In genomic region chr19:45420871-45421270, GRCh38 we compare ENCODE assay signal across 25 cellular contexts. TPM values are rescaled to one million over a fixed set of nuclear protein-coding genes. Genes with fewer than 3 reads are reported as not detected.
DNase-seq lines count a peak whose midpoint lies in the region; ATAC-seq and TF ChIP-seq lines count a peak whose summit lies in the region.
"Had no signal": no experiment of that assay in that cellular context is flagged by ENCODE, and none has a peak within 500 bp of the region (broad histone marks: within the 10 kb centered on the region; RNA-seq: fewer than 3 reads in every experiment).

No MANE protein-coding gene starts in this region.

- no peak overlapping the region for H3K27ac ChIP-seq in mammary epithelial cell (ENCODE audit: insufficient read depth, low read depth, low read length)
- H3K27ac ChIP-seq in breast epithelium = no peak overlapping the region
- H3K27ac ChIP-seq in RWPE2 (ENCODE audit: poor library complexity, severe bottlenecking) = peak overlapping the region; percentile 100
- H3K27ac ChIP-seq: ascending aorta, KMS-11, thyroid gland, WERI-Rb-1 had no signal

- CTCF ChIA-PET in mammary epithelial cell (lab: Charles Lee; ENCODE audit: low non-redundant PET) = no interaction called here

- H3K36me3 ChIP-seq in mammary epithelial cell (ENCODE audit: insufficient read depth, low read length) (peaks cover 18% of the 10 kb centered on the region), breast epithelium (no peaks in the 10 kb centered on the region), RWPE2 (ENCODE audit: low read depth) (peaks cover 53% of the 10 kb centered on the region)

- H3K27me3 Mint-ChIP-seq in dendritic cell treated with granulocyte-macrophage colony-stimulating factor and Interleukin-4, amounts not matched to agents 40 ng/mL and 50 ng/mL, for 4 days = no peaks in the 10 kb centered on the region
- no peaks in the 10 kb centered on the region for H3K27me3 Mint-ChIP-seq in type B pancreatic cell
- no peaks in the 10 kb centered on the region for H3K27me3 Mint-ChIP-seq in mesothelial cell of epicardium (ENCODE audit: low read depth)
- H3K27me3 Mint-ChIP-seq: CD4-positive, alpha-beta memory T cell; progenitor cell of endocrine pancreas; T-helper 17 cell had no signal

- peaks cover 76% of the 10 kb centered on the region for H3K4me1 Mint-ChIP-seq in dendritic cell treated with granulocyte-macrophage colony-stimulating factor and Interleukin-4, amounts not matched to agents 40 ng/mL and 50 ng/mL, for 4 days (ENCODE audit: low read depth)
- peaks cover 24% of the 10 kb centered on the region for H3K4me1 Mint-ChIP-seq in type B pancreatic cell (ENCODE audit: unreplicated experiment)
- H3K4me1 Mint-ChIP-seq in mesothelial cell of epicardium = peaks cover 29% of the 10 kb centered on the region

- BruUV-seq in mammary epithelial cell (replicated peaks; lab: Mats Ljungman, UMichigan) = no TSS peak

- H3K27me3 ChIP-seq in mammary epithelial cell (ENCODE audit: insufficient read depth, low read length) (no peaks in the 10 kb centered on the region), breast epithelium (no peaks in the 10 kb centered on the region), RWPE2 (ENCODE audit: insufficient read depth, poor library complexity, severe bottlenecking) (no peaks in the 10 kb centered on the region)
- H3K27me3 ChIP-seq: ascending aorta, thyroid gland had no signal

- H3K9me3 Mint-ChIP-seq in dendritic cell treated with granulocyte-macrophage colony-stimulating factor and Interleukin-4, amounts not matched to agents 40 ng/mL and 50 ng/mL, for 4 days = no peaks in the 10 kb centered on the region
- H3K9me3 Mint-ChIP-seq in type B pancreatic cell (no peaks in the 10 kb centered on the region), mesothelial cell of epicardium (no peaks in the 10 kb centered on the region)
- H3K9me3 Mint-ChIP-seq: CD4-positive, alpha-beta memory T cell had no signal

- in situ Hi-C loops in mammary epithelial cell (cut with MboI; ENCODE audit: low sequenced_read_pairs in 2 of 2) = loop anchor here in 1 of 2 donors (10.0 kb wide), 1 partner anchor 54 kb away; no protein-coding TSS in a partner anchor

- no peak overlapping the region for H2AFZ ChIP-seq in mammary epithelial cell (ENCODE audit: low read depth, low read length)

- H4K20me1 ChIP-seq in mammary epithelial cell (ENCODE audit: insufficient read depth, low read length) = no peaks in the 10 kb centered on the region

- peaks cover 58% of the 10 kb centered on the region for H3K79me2 ChIP-seq in mammary epithelial cell (ENCODE audit: insufficient read depth, low read length)

- dilution Hi-C loops in mammary epithelial cell (cut with HindIII; ENCODE audit: low sequenced_read_pairs) = no loop called here

- H3K36me3 Mint-ChIP-seq in dendritic cell treated with granulocyte-macrophage colony-stimulating factor and Interleukin-4, amounts not matched to agents 40 ng/mL and 50 ng/mL, for 4 days (ENCODE audit: low read depth) = peaks cover 68% of the 10 kb centered on the region
- H3K36me3 Mint-ChIP-seq in type B pancreatic cell (no peaks in the 10 kb centered on the region), mesothelial cell of epicardium (peaks cover 17% of the 10 kb centered on the region)

- DNase-seq in mammary epithelial cell (no peak), breast epithelium (ENCODE audit: low spot score in 2 of 2) (no peak), RWPE2 (ENCODE audit: low spot score) (no peak), type B pancreatic cell (ENCODE audit: extremely low spot score, unreplicated experiment) (no peak), mesothelial cell of epicardium (ENCODE audit: low spot score in 2 of 2, unreplicated experiment in 2 of 2) (no peak), midbrain (lab: John Stamatoyannopoulos, UW) (no peak)
- DNase-seq: activated CD8-positive, alpha-beta memory T cell treated with anti-CD3 and anti-CD28 coated beads for 24 hours; CD4-positive, alpha-beta memory T cell; effector memory CD4-positive, alpha-beta T cell; kidney glomerular epithelial cell; mesenchymal stem cell; NCI-H1930; NCI-H2227 treated with DMSO at 0.1 percent for 48 hours; NCI-H748 treated with DMSO at 0.1 percent for 48 hours; OCI-M1; SHP77 treated with DMSO at 0.1 percent for 48 hours; stimulated activated naive CD4-positive, alpha-beta T cell; T-helper 17 cell; thyroid gland; WERI-Rb-1 had no signal

- ATAC-seq in RWPE2 (ENCODE audit: low read depth) (no peak), GM18517 (IDR thresholded peaks at IDR 0.05; ENCODE audit: unreplicated experiment) (no peak)
- ATAC-seq: T-helper 17 cell had no signal

- TF ChIP-seq POLR2A in breast epithelium (IDR thresholded peaks at IDR 0.05) = no peak

- peaks cover 33% of the 10 kb centered on the region for H3K4me1 ChIP-seq in mammary epithelial cell (ENCODE audit: insufficient read depth, low read length)
- peaks cover 0 to 8% of the 10 kb centered on the region in 2 donors for H3K4me1 ChIP-seq in breast epithelium
- peaks cover 15% of the 10 kb centered on the region for H3K4me1 ChIP-seq in RWPE2 (ENCODE audit: insufficient read depth, poor library complexity, severe bottlenecking)

- H3K27ac Mint-ChIP-seq in dendritic cell treated with granulocyte-macrophage colony-stimulating factor and Interleukin-4, amounts not matched to agents 40 ng/mL and 50 ng/mL, for 4 days = peak overlapping the region; percentile 76
- no peak overlapping the region for H3K27ac Mint-ChIP-seq in type B pancreatic cell
- H3K27ac Mint-ChIP-seq in mesothelial cell of epicardium = no peak overlapping the region
- H3K27ac Mint-ChIP-seq: progenitor cell of endocrine pancreas, T-helper 17 cell had no signal

- H3K4me3 ChIP-seq in mammary epithelial cell (replicated peaks in 1 of 3; ENCODE audit: insufficient read depth in 1 of 3, low read depth in 2 of 3, low read length in 3 of 3) (no peak overlapping the region), breast epithelium (no peak overlapping the region), RWPE2 (ENCODE audit: severe bottlenecking) (no peak overlapping the region)
- H3K4me3 ChIP-seq: ascending aorta, thyroid gland had no signal

- H3K4me2 ChIP-seq in mammary epithelial cell (ENCODE audit: insufficient read depth, low read depth, low read length) = peak overlapping the region; percentile 58

- TF ChIP-seq CTCF in mammary epithelial cell (conservative IDR thresholded peaks at IDR 0.05 in 1 of 2, IDR thresholded peaks at IDR 0.05 in 1 of 2; ENCODE audit: extremely low read depth in 1 of 2, insufficient read depth in 1 of 2, low read depth in 1 of 2, low read length in 2 of 2) = no peak
- TF ChIP-seq CTCF in breast epithelium (IDR thresholded peaks at IDR 0.05) = no peak
- no peak for TF ChIP-seq CTCF in RWPE2 (IDR thresholded peaks at IDR 0.05; ENCODE audit: poor library complexity, severe bottlenecking)
- no peak for TF ChIP-seq CTCF in type B pancreatic cell (conservative IDR thresholded peaks at IDR 0.05)
- TF ChIP-seq CTCF in mesothelial cell of epicardium (IDR thresholded peaks at IDR 0.05; ENCODE audit: unreplicated experiment) = no peak

- H3K9ac ChIP-seq in mammary epithelial cell (ENCODE audit: insufficient read depth, low read length) = no peak overlapping the region
- H3K9ac ChIP-seq: KMS-11 had no signal

- WGBS in mammary epithelial cell (ENCODE audit: low coverage, missing lambda C conversion rate) = 85% methylated on average over 6 of the region's 6 CpGs

- H3K9me3 ChIP-seq in mammary epithelial cell (replicated peaks; ENCODE audit: insufficient read depth, low read length) = no peaks in the 10 kb centered on the region
- no peaks in the 10 kb centered on the region for H3K9me3 ChIP-seq in breast epithelium
- H3K9me3 ChIP-seq in RWPE2 (ENCODE audit: severe bottlenecking) = no peaks in the 10 kb centered on the region
- H3K9me3 ChIP-seq: ascending aorta, thyroid gland had no signal

- no peak overlapping the region for H3K4me3 Mint-ChIP-seq in dendritic cell treated with granulocyte-macrophage colony-stimulating factor and Interleukin-4, amounts not matched to agents 40 ng/mL and 50 ng/mL, for 4 days
- H3K4me3 Mint-ChIP-seq in type B pancreatic cell (peak overlapping the region; percentile 51), mesothelial cell of epicardium (no peak overlapping the region)
- H3K4me3 Mint-ChIP-seq: T-helper 17 cell had no signal

- intact Hi-C loops in mammary epithelial cell (cut with micrococcal nuclease) = loop anchor here (5.0 kb wide), 2 partner anchors 49 to 271 kb away; partner anchors contain the start of genes ERCC2, QPCTL and SNRPD2
- intact Hi-C loops in breast epithelium (cut with DNase I; ENCODE audit: low total_unique reads) = loop anchor here (10.0 kb wide), 1 partner anchor 54 kb away; no protein-coding TSS in a partner anchor
- intact Hi-C loops in dendritic cell treated with granulocyte-macrophage colony-stimulating factor and Interleukin-4, amounts not matched to agents 40 ng/mL and 50 ng/mL, for 4 days (cut with micrococcal nuclease) = no loop called here

RNA-seq across cellular contexts. Expression of gene ERCC1, which starts 2.8 kb away (rescaled TPM):
- total RNA-seq in mammary epithelial cell (100 to 1,000 TPM in 1 of 2 donors, 10 to 100 TPM in 1; 81.9 to 316 TPM), breast epithelium (10 to 100 TPM; 89.9 to 96.7 (median 91.2) TPM), type B pancreatic cell (ENCODE audit: low replicate concordance) (57.3 and 71.8 TPM in 2 replicates), mesothelial cell of epicardium (92.8 to 100 TPM (median 96.4 TPM) in 3 replicates)
- 224 TPM for polyA plus RNA-seq in mammary epithelial cell
- 242 TPM for polyA minus RNA-seq in mammary epithelial cell

RNA-seq across cellular contexts. Expression of gene POLR1G, which starts 14.4 kb away (rescaled TPM):
- 10 to 100 TPM; 11.7 to 16.9 TPM for total RNA-seq in mammary epithelial cell
- 15.0 TPM for polyA plus RNA-seq in mammary epithelial cell
- polyA minus RNA-seq in mammary epithelial cell = 12.6 TPM
- 1 to 10 TPM; 2.6 to 6.9 (median 5.3) TPM for total RNA-seq in breast epithelium
- 7.2 and 9.5 TPM in 2 replicates for total RNA-seq in type B pancreatic cell (ENCODE audit: low replicate concordance)
- 6.7 to 7.5 TPM (median 6.7 TPM) in 3 replicates for total RNA-seq in mesothelial cell of epicardium

RNA-seq across cellular contexts. Expression of gene PPP1R13L, which starts 16.0 kb away (rescaled TPM):
- total RNA-seq in mammary epithelial cell = 100 to 1,000 TPM in 1 of 2 donors, 10 to 100 TPM in 1; 75.8 to 254 TPM
- polyA plus RNA-seq in mammary epithelial cell = 77.1 TPM
- 84.7 TPM for polyA minus RNA-seq in mammary epithelial cell
- total RNA-seq in breast epithelium = 10 to 100 TPM in 2 of 3 donors, 1 to 10 TPM in 1; 3.4 to 45.1 (median 34.7) TPM
- 38.6 and 110 TPM in 2 replicates for total RNA-seq in type B pancreatic cell (ENCODE audit: low replicate concordance)
- total RNA-seq in mesothelial cell of epicardium = 58.0 to 64.0 TPM (median 58.7 TPM) in 3 replicates

RNA-seq across cellular contexts. Expression of gene FOSB, which starts 46.9 kb away (rescaled TPM):
- 10 to 100 TPM in 1 of 2 donors, 1 to 10 TPM in 1; 1.8 to 49.1 TPM for total RNA-seq in mammary epithelial cell
- 2.6 TPM for polyA plus RNA-seq in mammary epithelial cell
- 27.0 TPM for polyA minus RNA-seq in mammary epithelial cell
- 100 to 1,000 TPM in 1 of 3 donors, 10 to 100 TPM in 2; 29.8 to 109 (median 38.4) TPM for total RNA-seq in breast epithelium
- total RNA-seq in type B pancreatic cell (ENCODE audit: low replicate concordance) = 28.4 and 178 TPM in 2 replicates
- 272 to 287 TPM (median 278 TPM) in 3 replicates for total RNA-seq in mesothelial cell of epicardium

RNA-seq across cellular contexts. Expression of gene ERCC2, which starts 50.5 kb away (rescaled TPM):
- 10 to 100 TPM; 17.7 to 26.3 TPM for total RNA-seq in mammary epithelial cell
- 17.4 TPM for polyA plus RNA-seq in mammary epithelial cell
- polyA minus RNA-seq in mammary epithelial cell = 31.9 TPM
- 10 to 100 TPM in 1 of 3 donors, 1 to 10 TPM in 2; 6.4 to 11.5 (median 9.5) TPM for total RNA-seq in breast epithelium
- 26.9 and 55.8 TPM in 2 replicates for total RNA-seq in type B pancreatic cell (ENCODE audit: low replicate concordance)
- total RNA-seq in mesothelial cell of epicardium = 62.7 to 64.4 TPM (median 64.1 TPM) in 3 replicates
